ENCODE assay signal across 14 cellular contexts in the genomic region with DNA sequence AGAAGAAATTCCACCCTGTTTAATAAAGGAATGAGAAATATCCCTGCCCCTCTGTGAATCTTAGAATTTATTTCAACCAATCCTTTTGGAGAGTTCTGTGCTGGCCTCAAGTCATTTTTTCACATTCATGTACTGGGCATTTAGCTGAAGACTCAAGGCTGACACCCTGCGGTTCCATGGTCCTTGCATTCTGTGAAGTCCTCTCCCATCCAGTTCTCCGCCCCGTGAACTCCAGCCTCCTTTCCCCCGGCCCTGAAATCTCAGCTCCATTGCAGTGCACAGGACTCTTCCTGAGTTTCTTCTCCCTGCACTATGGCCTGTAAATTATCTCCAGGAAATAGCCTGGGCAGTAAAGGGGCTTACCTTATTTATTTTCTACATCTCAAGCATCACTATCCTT.
DNase-seq lines count a peak whose midpoint lies in the region; ATAC-seq and TF ChIP-seq lines count a peak whose summit lies in the region.
"Had no signal": no experiment of that assay in that cellular context is flagged by ENCODE, and none has a peak within 500 bp of the region (broad histone marks: within the 10 kb centered on the region; RNA-seq: fewer than 3 reads in every experiment).

No MANE protein-coding gene starts in this region.

- H2AFZ ChIP-seq in SK-N-SH (ENCODE audit: low read depth) = no peak overlapping the region

- H3K27me3 ChIP-seq in Caco-2 (replicated peaks; ENCODE audit: control insufficient read depth, insufficient read depth, low read length) (no peaks in the 10 kb centered on the region), SK-N-SH (ENCODE audit: insufficient read depth) (peaks cover 20% of the 10 kb centered on the region)
- H3K27me3 ChIP-seq: neutrophil, stomach had no signal

- H3K4me1 Mint-ChIP-seq in Caco-2 (ENCODE audit: low read depth, unreplicated experiment) (no peaks in the 10 kb centered on the region), Calu3 (ENCODE audit: low read depth, unreplicated experiment) (peaks cover 14% of the 10 kb centered on the region)
- H3K4me1 Mint-ChIP-seq: activated CD4-positive, alpha-beta memory T cell treated with anti-CD3 and anti-CD28 coated beads, Interleukin-2, amount 10 ng/mL, durations not matched to agents 7 days and 5 days; activated naive CD8-positive, alpha-beta T cell treated with anti-CD3 and anti-CD28 coated beads, Interleukin-2, amount 10 ng/mL, durations not matched to agents 7 days and 5 days had no signal

- peak; percentile 28 to 61 for DNase-seq in Caco-2
- DNase-seq in SK-N-SH = peak; percentile 3
- peak; percentile 18 for DNase-seq in iPS-NIHi7 (ENCODE audit: extremely low spot score)
- DNase-seq in Calu3 = no peak
- no peak for DNase-seq in GDM1 (lab: John Stamatoyannopoulos, UW)
- no peak for DNase-seq in left colon
- DNase-seq in stimulated activated CD8-positive, alpha-beta memory T cell treated with anti-CD3 and anti-CD28 coated beads, Interleukin-4, amount 100 ng/mL, for 48 hours = no peak
- DNase-seq: activated CD4-positive, alpha-beta memory T cell treated with anti-CD3 and anti-CD28 coated beads, Interleukin-2, amount 10 ng/mL, durations not matched to agents 7 days and 5 days; activated naive CD8-positive, alpha-beta T cell treated with anti-CD3 and anti-CD28 coated beads, Interleukin-2, amount 10 ng/mL, durations not matched to agents 7 days and 5 days; NCI-H524 treated with DMSO at 0.1 percent for 48 hours; stimulated activated CD4-positive, alpha-beta T cell treated with anti-CD3 and anti-CD28 coated beads, Interleukin-2, amount 100 ng/mL, for 48 hours; stomach had no signal

- no peak overlapping the region for H3K27ac Mint-ChIP-seq in Caco-2 (ENCODE audit: unreplicated experiment)
- H3K27ac Mint-ChIP-seq in Calu3 (ENCODE audit: unreplicated experiment) = no peak overlapping the region
- H3K27ac Mint-ChIP-seq: activated CD4-positive, alpha-beta memory T cell treated with anti-CD3 and anti-CD28 coated beads, Interleukin-2, amount 10 ng/mL, durations not matched to agents 7 days and 5 days; activated naive CD8-positive, alpha-beta T cell treated with anti-CD3 and anti-CD28 coated beads, Interleukin-2, amount 10 ng/mL, durations not matched to agents 7 days and 5 days had no signal

- H4K20me1 ChIP-seq in SK-N-SH (ENCODE audit: insufficient read depth) = no peaks in the 10 kb centered on the region

- ATAC-seq in HG03432 (IDR thresholded peaks at IDR 0.05; ENCODE audit: unreplicated experiment) = peak; percentile 47
- ATAC-seq in left colon = no peak

- H3K9me2 ChIP-seq in SK-N-SH = no peaks in the 10 kb centered on the region

- no peaks in the 10 kb centered on the region for H3K79me2 ChIP-seq in SK-N-SH (ENCODE audit: insufficient read depth)

- peaks cover 7% of the 10 kb centered on the region for H3K27me3 Mint-ChIP-seq in Caco-2 (ENCODE audit: insufficient read depth, unreplicated experiment)
- no peaks in the 10 kb centered on the region for H3K27me3 Mint-ChIP-seq in Calu3 (ENCODE audit: unreplicated experiment)
- H3K27me3 Mint-ChIP-seq: activated CD4-positive, alpha-beta memory T cell treated with anti-CD3 and anti-CD28 coated beads, Interleukin-2, amount 10 ng/mL, durations not matched to agents 7 days and 5 days; activated naive CD8-positive, alpha-beta T cell treated with anti-CD3 and anti-CD28 coated beads, Interleukin-2, amount 10 ng/mL, durations not matched to agents 7 days and 5 days had no signal

- no peaks in the 10 kb centered on the region for H3K4me1 ChIP-seq in Caco-2
- no peaks in the 10 kb centered on the region for H3K4me1 ChIP-seq in SK-N-SH (ENCODE audit: control insufficient read depth in 1 of 2, insufficient read depth in 2 of 2, low read depth in 1 of 2, low read length in 1 of 2)
- H3K4me1 ChIP-seq: stomach had no signal

- H3K4me3 Mint-ChIP-seq in Caco-2 (ENCODE audit: unreplicated experiment) (no peak overlapping the region), Calu3 (ENCODE audit: low read depth, unreplicated experiment) (no peak overlapping the region)
- H3K4me3 Mint-ChIP-seq: activated CD4-positive, alpha-beta memory T cell treated with anti-CD3 and anti-CD28 coated beads, Interleukin-2, amount 10 ng/mL, durations not matched to agents 7 days and 5 days; activated naive CD8-positive, alpha-beta T cell treated with anti-CD3 and anti-CD28 coated beads, Interleukin-2, amount 10 ng/mL, durations not matched to agents 7 days and 5 days had no signal

- no peak overlapping the region for H3K9ac ChIP-seq in SK-N-SH

- H3K9me3 ChIP-seq in Caco-2 (no peaks in the 10 kb centered on the region), SK-N-SH (no peaks in the 10 kb centered on the region)
- H3K9me3 ChIP-seq: neutrophil, stomach had no signal

- H3K36me3 ChIP-seq in Caco-2 (ENCODE audit: control insufficient read depth, insufficient read depth, low read length) = no peaks in the 10 kb centered on the region
- H3K36me3 ChIP-seq in SK-N-SH (replicated peaks in 1 of 2; ENCODE audit: control insufficient read depth in 1 of 2, insufficient read depth in 2 of 2, low read length in 1 of 2) = no peaks in the 10 kb centered on the region
- H3K36me3 ChIP-seq: neutrophil, stomach had no signal

- TF ChIP-seq EP300 in SK-N-SH (IDR thresholded peaks at IDR 0.05; ENCODE audit: borderline replicate concordance in 1 of 2, low read depth in 1 of 2, low read length in 1 of 2) = no peak

- POLR2A ChIA-PET in Caco-2 (lab: Charles Lee) (no interaction called here), SK-N-SH (lab: Yijun Ruan, JAX) (no interaction called here)

- peak; percentile 19; the same call in 1 of the 2 replicates for TF ChIP-seq RAD21 in SK-N-SH (IDR thresholded peaks at IDR 0.05; ENCODE audit: low read length)

- no peak overlapping the region for H3K4me2 ChIP-seq in SK-N-SH

- H3K4me3 ChIP-seq in Caco-2 (ENCODE audit: low read depth, low read length) = no peak overlapping the region
- no peak overlapping the region for H3K4me3 ChIP-seq in SK-N-SH (ENCODE audit: low read depth in 2 of 2, low read length in 1 of 2)
- H3K4me3 ChIP-seq: stomach had no signal

- CTCF ChIA-PET in Caco-2 (lab: Charles Lee) = no interaction called here
- CTCF ChIA-PET in SK-N-SH (lab: Yijun Ruan, JAX) = interaction anchor here (1.1 kb wide), 1 partner anchor 15 kb away, joined by 3 read pairs; no protein-coding TSS in a partner anchor
- CTCF ChIA-PET in Calu3 (lab: Charles Lee) = no interaction called here

- no peak overlapping the region for H3K27ac ChIP-seq in SK-N-SH (ENCODE audit: low read depth in 2 of 2, low read length in 1 of 2)
- H3K27ac ChIP-seq: neutrophil, stomach had no signal

- no peaks in the 10 kb centered on the region for H3F3A ChIP-seq in SK-N-SH (replicated peaks; ENCODE audit: insufficient read depth)

- WGBS in SK-N-SH (ENCODE audit: low lambda C conversion rate) = 24% methylated on average over 4 of the region's 4 CpGs

- H3K9me3 Mint-ChIP-seq in Caco-2 (ENCODE audit: unreplicated experiment) (no peaks in the 10 kb centered on the region), Calu3 (ENCODE audit: low read depth, unreplicated experiment) (no peaks in the 10 kb centered on the region)
- H3K9me3 Mint-ChIP-seq: activated naive CD8-positive, alpha-beta T cell treated with anti-CD3 and anti-CD28 coated beads, Interleukin-2, amount 10 ng/mL, durations not matched to agents 7 days and 5 days had no signal

- BruUV-seq in Caco-2 (replicated peaks; lab: Mats Ljungman, UMichigan) = no TSS peak
- BruUV-seq in Calu3 (replicated peaks; lab: Mats Ljungman, UMichigan) = no TSS peak

- peak in 1 of 2 experiments; percentile 8 for TF ChIP-seq CTCF in Caco-2 (IDR thresholded peaks at IDR 0.05; ENCODE audit: insufficient read depth in 1 of 2, low read depth in 1 of 2, low read length in 1 of 2, severe bottlenecking in 1 of 2, unreplicated experiment in 1 of 2)
- peak; percentile 45 for TF ChIP-seq CTCF in SK-N-SH (IDR thresholded peaks at IDR 0.05)
- TF ChIP-seq CTCF in Calu3 (IDR thresholded peaks at IDR 0.05; ENCODE audit: unreplicated experiment) = no peak

- H3K36me3 Mint-ChIP-seq in Caco-2 (ENCODE audit: insufficient read depth, unreplicated experiment) (no peaks in the 10 kb centered on the region), Calu3 (ENCODE audit: insufficient read depth, unreplicated experiment) (no peaks in the 10 kb centered on the region)
- H3K36me3 Mint-ChIP-seq: activated naive CD8-positive, alpha-beta T cell treated with anti-CD3 and anti-CD28 coated beads, Interleukin-2, amount 10 ng/mL, durations not matched to agents 7 days and 5 days had no signal

- intact Hi-C loops in Caco-2 (cut with micrococcal nuclease; ENCODE audit: unreplicated experiment) (loop anchor here (1.0 kb wide), 1 partner anchor 155 kb away; no protein-coding TSS in a partner anchor), Calu3 (cut with micrococcal nuclease; ENCODE audit: unreplicated experiment) (no loop called here), left colon (cut with DNase I, micrococcal nuclease) (no loop called here)

TF ChIP-seq in SK-N-SH, 30 proteins besides CTCF, POLR2A, EP300 and RAD21 (continues in another document):
- TF ChIP-seq GABPA (IDR thresholded peaks at IDR 0.05; ENCODE audit: low read depth) = no peak
- TF ChIP-seq NFIC (IDR thresholded peaks at IDR 0.05; ENCODE audit: borderline replicate concordance) = no peak
- TF ChIP-seq, protein P1, sequence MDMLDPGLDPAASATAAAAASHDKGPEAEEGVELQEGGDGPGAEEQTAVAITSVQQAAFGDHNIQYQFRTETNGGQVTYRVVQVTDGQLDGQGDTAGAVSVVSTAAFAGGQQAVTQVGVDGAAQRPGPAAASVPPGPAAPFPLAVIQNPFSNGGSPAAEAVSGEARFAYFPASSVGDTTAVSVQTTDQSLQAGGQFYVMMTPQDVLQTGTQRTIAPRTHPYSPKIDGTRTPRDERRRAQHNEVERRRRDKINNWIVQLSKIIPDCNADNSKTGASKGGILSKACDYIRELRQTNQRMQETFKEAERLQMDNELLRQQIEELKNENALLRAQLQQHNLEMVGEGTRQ (IDR thresholded peaks at IDR 0.05; ENCODE audit: borderline replicate concordance, low read depth, low read length) = no peak
- TF ChIP-seq SIN3A (IDR thresholded peaks at IDR 0.05; ENCODE audit: borderline replicate concordance, low read depth, low read length) = no peak
- no peak for TF ChIP-seq JUND (IDR thresholded peaks at IDR 0.05)
- no peak for TF ChIP-seq MEF2A (IDR thresholded peaks at IDR 0.05; ENCODE audit: borderline replicate concordance, low read depth)
- TF ChIP-seq MXI1 (IDR thresholded peaks at IDR 0.05; ENCODE audit: low read depth, low read length) = no peak

Comparison
In these comparisons a context has a peak if more than half of its experiments do, and no peak if none do; other contexts are left out.
1. DNase-seq: peak in Caco-2 (2 of 2), SK-N-SH (single experiment) and iPS-NIHi7 (single experiment); none in Calu3 (single experiment), GDM1 (single experiment), left colon (0 of 2) and stimulated activated CD8-positive, alpha-beta memory T cell treated with anti-CD3 and anti-CD28 coated beads, Interleukin-4, amount 100 ng/mL, for 48 hours (single experiment).